In genomic region chr6:71412559-71412958, GRCh38 we compare ENCODE assay signal across 12 cellular contexts.
DNase-seq lines count a peak whose midpoint lies in the region; ATAC-seq, FAIRE-seq and TF ChIP-seq lines count a peak whose summit lies in the region.
"Had no signal": no experiment of that assay in that cellular context is flagged by ENCODE, and none has a peak within 500 bp of the region (broad histone marks: within the 10 kb centered on the region; RNA-seq: fewer than 3 reads in every experiment).

No MANE protein-coding gene starts in this region.

- H3K4me1 ChIP-seq in breast epithelium (peaks cover 0 to 6% of the 10 kb centered on the region in 2 donors), gastrocnemius medialis (peaks cover 73 to 77% of the 10 kb centered on the region in 2 donors), BE2C (no peaks in the 10 kb centered on the region)

- H3K4me3 ChIP-seq in breast epithelium: peak overlapping the region in 1 of 3 donors; percentile 26
- peak overlapping the region; percentile 48 for H3K4me3 ChIP-seq in kidney epithelial cell (ENCODE audit: low read depth, low read length)
- peak overlapping the region in 3 of 4 donors; percentile 9 to 30 (median 19) for H3K4me3 ChIP-seq in gastrocnemius medialis
- no peak overlapping the region for H3K4me3 ChIP-seq in BE2C (ENCODE audit: low read depth, low read length)

- in situ Hi-C loops in gastrocnemius medialis (cut with MboI; ENCODE audit: low sequenced_read_pairs in 4 of 4): loop anchor here in 2 of 4 donors (25.0 kb wide), 2 partner anchors 750 to 850 kb away; partner anchors contain the start of genes SDHAF4 (in 1 of the 2) and SMAP1 (in 1 of the 2)

- no peak for DNase-seq in H54 (ENCODE audit: insufficient read length, low spot score)
- DNase-seq in breast epithelium (ENCODE audit: low spot score in 2 of 2): no peak
- DNase-seq in kidney epithelial cell (ENCODE audit: low read depth): no peak
- peak; percentile 72 to 82 for DNase-seq in gastrocnemius medialis
- DNase-seq in NCI-H1048 (lab: John Stamatoyannopoulos, UW): no peak
- DNase-seq in BE2C: no peak
- no peak for DNase-seq in NCI-H1417 (lab: John Stamatoyannopoulos, UW)
- no peak for DNase-seq in NCI-H1436 treated with DMSO at 0.1 percent for 48 hours (lab: John Stamatoyannopoulos, UW)
- DNase-seq: CD4-positive, alpha-beta T cell; NCI-H2029; right cardiac atrium had no signal

- peak; percentile 87 for FAIRE-seq in H54 (lab: Jason Lieb, UNC)

- ATAC-seq in gastrocnemius medialis: peak; percentile 97 to 98
- ATAC-seq: esophagus mucosa had no signal

- TF ChIP-seq CTCF in breast epithelium (IDR thresholded peaks at IDR 0.05): no peak
- TF ChIP-seq CTCF in kidney epithelial cell (IDR thresholded peaks at IDR 0.05; ENCODE audit: insufficient read depth, low read length, poor library complexity, severe bottlenecking): no peak
- TF ChIP-seq CTCF in gastrocnemius medialis (IDR thresholded peaks at IDR 0.05 in 4 of 5, conservative IDR thresholded peaks at IDR 0.05 in 1 of 5): no peak
- TF ChIP-seq CTCF in BE2C (IDR thresholded peaks at IDR 0.05; ENCODE audit: low read depth, low read length): no peak

- H3K9me3 ChIP-seq in breast epithelium (no peaks in the 10 kb centered on the region), gastrocnemius medialis (no peaks in the 10 kb centered on the region), BE2C (no peaks in the 10 kb centered on the region)

- H3K36me3 ChIP-seq in breast epithelium: no peaks in the 10 kb centered on the region
- H3K36me3 ChIP-seq in kidney epithelial cell (ENCODE audit: control insufficient read depth, insufficient read depth, low read length): peaks cover 3% of the 10 kb centered on the region
- H3K36me3 ChIP-seq in gastrocnemius medialis: peaks cover 0 to 22% of the 10 kb centered on the region in 2 donors
- no peaks in the 10 kb centered on the region for H3K36me3 ChIP-seq in BE2C

- H3K27me3 ChIP-seq in breast epithelium (no peaks in the 10 kb centered on the region), kidney epithelial cell (ENCODE audit: control insufficient read depth, insufficient read depth, low read length) (no peaks in the 10 kb centered on the region), gastrocnemius medialis (no peaks in the 10 kb centered on the region), BE2C (peaks cover under 1% of the 10 kb centered on the region)

- intact Hi-C loops in breast epithelium (cut with DNase I; ENCODE audit: low total_unique reads) (no loop called here), gastrocnemius medialis (cut with DNase I; ENCODE audit: low total_unique reads) (no loop called here)

- TF ChIP-seq POLR2A in H54 (IDR thresholded peaks at IDR 0.05; ENCODE audit: low read depth, low read length): no peak
- TF ChIP-seq POLR2A in breast epithelium (IDR thresholded peaks at IDR 0.05): no peak
- TF ChIP-seq POLR2A in gastrocnemius medialis (IDR thresholded peaks at IDR 0.05): peak in 1 of 2 donors; percentile 8

- H3K27ac ChIP-seq in breast epithelium: peak overlapping the region; percentile 67 to 75
- peak overlapping the region; percentile 76 to 87 (median 84) for H3K27ac ChIP-seq in gastrocnemius medialis

Comparison
In these comparisons a context has a peak if more than half of its experiments do, and no peak if none do; other contexts are left out.
1. DNase-seq: peak in gastrocnemius medialis (2 of 2); none in H54 (single experiment), breast epithelium (0 of 2), kidney epithelial cell (single experiment), NCI-H1048 (single experiment), BE2C (single experiment), NCI-H1417 (0 of 3) and NCI-H1436 treated with DMSO at 0.1 percent for 48 hours (single experiment).